ENCODE assay signal across 13 cellular contexts in the genomic region with DNA sequence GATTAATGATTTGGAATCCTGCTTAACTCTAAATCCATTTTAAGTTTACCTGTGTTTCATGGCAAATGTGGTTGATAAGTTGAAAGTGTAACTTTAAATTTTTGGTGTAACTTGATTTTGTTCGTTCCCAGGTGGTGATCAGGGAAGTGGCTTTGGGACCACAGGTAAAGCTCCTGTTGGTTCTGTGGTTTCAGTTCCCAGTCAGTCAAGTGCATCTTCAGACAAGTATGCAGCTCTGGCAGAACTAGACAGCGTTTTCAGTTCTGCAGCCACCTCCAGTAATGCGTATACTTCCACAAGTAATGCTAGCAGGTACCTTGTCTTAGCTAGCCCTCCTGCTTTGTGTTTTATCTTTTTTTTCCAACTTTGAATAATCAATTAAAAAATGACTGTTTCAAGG.
DNase-seq lines count a peak whose midpoint lies in the region; ATAC-seq, FAIRE-seq and TF ChIP-seq lines count a peak whose summit lies in the region.
"Had no signal": no experiment of that assay in that cellular context is flagged by ENCODE, and none has a peak within 500 bp of the region (broad histone marks: within the 10 kb centered on the region; RNA-seq: fewer than 3 reads in every experiment).

No MANE protein-coding gene starts in this region.

- peaks cover 5% of the 10 kb centered on the region for H3K9me3 Mint-ChIP-seq in nephron progenitor cell
- H3K9me3 Mint-ChIP-seq: activated naive CD4-positive, alpha-beta T cell treated with anti-CD3 and anti-CD28 coated beads, Interleukin-2, amount 10 ng/mL, durations not matched to agents 7 days and 5 days had no signal

- ATAC-seq in GM18909 (IDR thresholded peaks at IDR 0.05; ENCODE audit: poor library complexity, unreplicated experiment) = peak; percentile 80
- ATAC-seq in GM21526 (IDR thresholded peaks at IDR 0.05; ENCODE audit: low FRiP score, unreplicated experiment) = peak; percentile 91
- peak; percentile 90 for ATAC-seq in HG03066 (IDR thresholded peaks at IDR 0.05; ENCODE audit: low read depth, unreplicated experiment)
- ATAC-seq in GM12878 = peak; percentile 86

- no peak for TF ChIP-seq EP300 in GM12878 (IDR thresholded peaks at IDR 0.05; ENCODE audit: borderline replicate concordance in 1 of 2, control insufficient read depth in 1 of 2, low read depth in 2 of 2, low read length in 2 of 2)

- no peaks in the 10 kb centered on the region; the same call in 1 of the 2 replicates for H3K79me2 ChIP-seq in GM12878 (ENCODE audit: control insufficient read depth, insufficient read depth, low read length)

- SMC1A ChIA-PET in GM12878 (lab: Charles Lee; ENCODE audit: uncharacterized antibody, unreplicated experiment) = interaction anchor here (0.7 to 1.2 kb wide), 6 partner anchors 14 to 1698 kb away, joined by 3 to 5 read pairs (median 3); no protein-coding TSS in a partner anchor

- no TSS peak for BruUV-seq in GM12878 (replicated peaks; lab: Mats Ljungman, UMichigan)

- H3K27ac Mint-ChIP-seq in nephron progenitor cell = no peak overlapping the region
- H3K27ac Mint-ChIP-seq: activated naive CD4-positive, alpha-beta T cell treated with anti-CD3 and anti-CD28 coated beads, Interleukin-2, amount 10 ng/mL, durations not matched to agents 7 days and 5 days had no signal

- TF ChIP-seq CTCF in GM12878 (IDR thresholded peaks at IDR 0.05 in 2 of 3, conservative IDR thresholded peaks at IDR 0.05 in 1 of 3; ENCODE audit: control insufficient read depth in 2 of 3, extremely low read depth in 1 of 3, insufficient read depth in 1 of 3, low read depth in 3 of 3, low read length in 3 of 3) (no peak), foreskin fibroblast (IDR thresholded peaks at IDR 0.05; ENCODE audit: low read depth, low read length) (no peak), nephron progenitor cell (IDR thresholded peaks at IDR 0.05) (no peak)

- peaks cover 18% of the 10 kb centered on the region for H3K4me1 ChIP-seq in GM12878 (ENCODE audit: control insufficient read depth, insufficient read depth, low read length)
- H3K4me1 ChIP-seq: colonic mucosa, uterus had no signal

- RAD21 ChIA-PET in GM12878 (lab: Charles Lee; ENCODE audit: unreplicated experiment) = interaction anchor here (0.7 kb wide), 1 partner anchor 60 kb away, joined by 3 read pairs; no protein-coding TSS in a partner anchor

- in situ Hi-C loops in GM12878 (cut with MboI) = no loop called here

- H3K27ac ChIP-seq in GM12878 (ENCODE audit: control insufficient read depth, insufficient read depth) = no peak overlapping the region
- H3K27ac ChIP-seq: colonic mucosa, uterus had no signal

- peaks cover 3 to 15% of the 10 kb centered on the region in 2 experiments; a peak in 3 of 4 replicates for H3K36me3 ChIP-seq in GM12878 (ENCODE audit: control insufficient read depth in 2 of 2, insufficient read depth in 2 of 2, low read length in 1 of 2)
- H3K36me3 ChIP-seq: uterus had no signal

- H3K4me2 ChIP-seq in GM12878 (ENCODE audit: control insufficient read depth, insufficient read depth) = no peak overlapping the region

- intact Hi-C loops in GM12878 (cut with micrococcal nuclease; ENCODE audit: unreplicated experiment) = loop anchor here (5.0 kb wide), 2 partner anchors 52 to 127 kb away; no protein-coding TSS in a partner anchor

- POLR2A ChIA-PET in GM12878 (lab: Charles Lee) = no interaction called here

- no peak overlapping the region for H2AFZ ChIP-seq in GM12878 (ENCODE audit: control insufficient read depth, low read depth, low read length)

- FAIRE-seq in GM12878 (lab: Jason Lieb, UNC) = peak; percentile 89
- FAIRE-seq: keratinocyte had no signal

- no peaks in the 10 kb centered on the region for H3K27me3 ChIP-seq in GM12878 (replicated peaks in 1 of 2; ENCODE audit: control insufficient read depth in 2 of 2, insufficient read depth in 2 of 2, low read length in 1 of 2)
- H3K27me3 ChIP-seq: colonic mucosa, uterus had no signal

- no peak overlapping the region for H3K4me3 Mint-ChIP-seq in nephron progenitor cell
- H3K4me3 Mint-ChIP-seq: activated naive CD4-positive, alpha-beta T cell treated with anti-CD3 and anti-CD28 coated beads, Interleukin-2, amount 10 ng/mL, durations not matched to agents 7 days and 5 days had no signal

- DNase-seq in GM12878 (ENCODE audit: low read depth, low spot score) (peak; percentile 40), hepatic stellate cell (ENCODE audit: low spot score) (no peak), foreskin fibroblast (no peak), nephron progenitor cell (no peak)
- DNase-seq: activated CD4-positive, alpha-beta T cell treated with anti-CD3 and anti-CD28 coated beads for 4 hours; activated naive CD4-positive, alpha-beta T cell treated with anti-CD3 and anti-CD28 coated beads, Interleukin-2, amount 10 ng/mL, durations not matched to agents 7 days and 5 days; colonic mucosa; MV-4-11; uterus had no signal

- no peak overlapping the region for H3K9ac ChIP-seq in GM12878 (ENCODE audit: control insufficient read depth, insufficient read depth, low read length)

- peaks cover 51% of the 10 kb centered on the region for H3K36me3 Mint-ChIP-seq in nephron progenitor cell (ENCODE audit: low read depth)

- H3K9me3 ChIP-seq in GM12878 (replicated peaks; ENCODE audit: control insufficient read depth, insufficient read depth, low read length) = no peaks in the 10 kb centered on the region; the same call in 2 of the 3 replicates
- H3K9me3 ChIP-seq: colonic mucosa, uterus had no signal

- TF ChIP-seq POLR2A in GM12878 (IDR thresholded peaks at IDR 0.05; ENCODE audit: low read depth, low read length) = no peak

- H3K4me1 Mint-ChIP-seq in nephron progenitor cell = no peaks in the 10 kb centered on the region
- H3K4me1 Mint-ChIP-seq: activated naive CD4-positive, alpha-beta T cell treated with anti-CD3 and anti-CD28 coated beads, Interleukin-2, amount 10 ng/mL, durations not matched to agents 7 days and 5 days had no signal

- H3K27me3 Mint-ChIP-seq in nephron progenitor cell (ENCODE audit: low read depth, poor library complexity) = no peaks in the 10 kb centered on the region
- H3K27me3 Mint-ChIP-seq: activated naive CD4-positive, alpha-beta T cell treated with anti-CD3 and anti-CD28 coated beads, Interleukin-2, amount 10 ng/mL, durations not matched to agents 7 days and 5 days had no signal

- WGBS in GM12878 (ENCODE audit: insufficient coverage, insufficient replicate concordance, low lambda C conversion rate, missing lambda C conversion rate) = 4% methylated on average over 3 of the region's 3 CpGs

- CTCF ChIA-PET in GM12878 (lab: Yijun Ruan, JAX) = interaction anchor here (0.7 kb wide), 1 partner anchor 99 kb away, joined by 3 read pairs; no protein-coding TSS in a partner anchor

- no peaks in the 10 kb centered on the region for H4K20me1 ChIP-seq in GM12878 (ENCODE audit: control insufficient read depth, insufficient read depth)

- no peak overlapping the region for H3K4me3 ChIP-seq in GM12878
- H3K4me3 ChIP-seq in foreskin fibroblast (ENCODE audit: low read depth in 1 of 2, low read length in 2 of 2) = no peak overlapping the region
- H3K4me3 ChIP-seq: colonic mucosa, uterus had no signal

- TF ChIP-seq RAD21 in GM12878 (IDR thresholded peaks at IDR 0.05; ENCODE audit: insufficient read depth, low read depth, low read length) = no peak

TF ChIP-seq in GM12878, 131 proteins besides CTCF, POLR2A, EP300 and RAD21 (continues in another document):
- TF ChIP-seq, protein P1, sequence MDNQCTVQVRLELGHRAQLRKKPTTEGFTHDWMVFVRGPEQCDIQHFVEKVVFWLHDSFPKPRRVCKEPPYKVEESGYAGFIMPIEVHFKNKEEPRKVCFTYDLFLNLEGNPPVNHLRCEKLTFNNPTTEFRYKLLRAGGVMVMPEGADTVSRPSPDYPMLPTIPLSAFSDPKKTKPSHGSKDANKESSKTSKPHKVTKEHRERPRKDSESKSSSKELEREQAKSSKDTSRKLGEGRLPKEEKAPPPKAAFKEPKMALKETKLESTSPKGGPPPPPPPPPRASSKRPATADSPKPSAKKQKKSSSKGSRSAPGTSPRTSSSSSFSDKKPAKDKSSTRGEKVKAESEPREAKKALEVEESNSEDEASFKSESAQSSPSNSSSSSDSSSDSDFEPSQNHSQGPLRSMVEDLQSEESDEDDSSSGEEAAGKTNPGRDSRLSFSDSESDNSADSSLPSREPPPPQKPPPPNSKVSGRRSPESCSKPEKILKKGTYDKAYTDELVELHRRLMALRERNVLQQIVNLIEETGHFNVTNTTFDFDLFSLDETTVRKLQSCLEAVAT (IDR thresholded peaks at IDR 0.05) = no peak
- TF ChIP-seq EED (IDR thresholded peaks at IDR 0.05; ENCODE audit: low read depth) = peak; percentile 83
- TF ChIP-seq, protein P2, sequence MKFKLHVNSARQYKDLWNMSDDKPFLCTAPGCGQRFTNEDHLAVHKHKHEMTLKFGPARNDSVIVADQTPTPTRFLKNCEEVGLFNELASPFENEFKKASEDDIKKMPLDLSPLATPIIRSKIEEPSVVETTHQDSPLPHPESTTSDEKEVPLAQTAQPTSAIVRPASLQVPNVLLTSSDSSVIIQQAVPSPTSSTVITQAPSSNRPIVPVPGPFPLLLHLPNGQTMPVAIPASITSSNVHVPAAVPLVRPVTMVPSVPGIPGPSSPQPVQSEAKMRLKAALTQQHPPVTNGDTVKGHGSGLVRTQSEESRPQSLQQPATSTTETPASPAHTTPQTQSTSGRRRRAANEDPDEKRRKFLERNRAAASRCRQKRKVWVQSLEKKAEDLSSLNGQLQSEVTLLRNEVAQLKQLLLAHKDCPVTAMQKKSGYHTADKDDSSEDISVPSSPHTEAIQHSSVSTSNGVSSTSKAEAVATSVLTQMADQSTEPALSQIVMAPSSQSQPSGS (IDR thresholded peaks at IDR 0.05; ENCODE audit: low read length) = peak; percentile 62
- peak; percentile 36; the same call in 1 of the 2 replicates for TF ChIP-seq PAX5 (IDR thresholded peaks at IDR 0.05; ENCODE audit: borderline replicate concordance, low read depth, low read length)
